30 cellular contexts compared by ENCODE assay signal in the genomic region with DNA sequence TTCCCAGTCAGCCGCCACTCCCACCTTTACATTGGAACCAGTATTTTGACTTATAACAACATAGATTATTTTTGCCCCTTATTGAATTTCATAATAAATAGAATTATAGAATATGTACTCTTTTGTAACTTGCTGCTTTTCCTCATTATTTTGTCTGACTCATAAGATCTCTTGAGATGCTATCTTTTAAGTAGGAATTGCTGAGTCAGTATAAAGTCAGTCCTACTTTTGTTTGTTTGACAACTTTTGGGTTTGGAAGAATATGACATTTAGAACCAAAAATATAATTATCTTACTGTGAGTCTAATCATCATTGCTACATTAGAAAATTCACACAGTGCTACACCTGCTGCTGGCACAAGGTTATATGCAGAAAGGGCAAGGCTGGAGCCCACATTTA.
A peak's percentile ranks its signal among the peaks of the same experiment; 100 is the strongest.
DNase-seq lines count a peak whose midpoint lies in the region; ATAC-seq and TF ChIP-seq lines count a peak whose summit lies in the region.
"Had no signal": no experiment of that assay in that cellular context is flagged by ENCODE, and none has a peak within 500 bp of the region (broad histone marks: within the 10 kb centered on the region; RNA-seq: fewer than 3 reads in every experiment).

No MANE protein-coding gene starts in this region.

- no peaks in the 10 kb centered on the region for H3K79me2 ChIP-seq in SK-N-SH (ENCODE audit: insufficient read depth)

- no peaks in the 10 kb centered on the region for H3K27me3 ChIP-seq in SK-N-SH (ENCODE audit: insufficient read depth)
- H3K27me3 ChIP-seq: adrenal gland, esophagus squamous epithelium, heart left ventricle, neutrophil, SJSA1 had no signal

- CTCF ChIA-PET in SK-N-SH (lab: Yijun Ruan, JAX), result no interaction called here

- H4K20me1 ChIP-seq in SK-N-SH (ENCODE audit: insufficient read depth), result no peaks in the 10 kb centered on the region

- TF ChIP-seq POLR2A in erythroblast (IDR thresholded peaks at IDR 0.05; ENCODE audit: low read length), result no peak

- no peak for TF ChIP-seq RAD21 in SK-N-SH (IDR thresholded peaks at IDR 0.05; ENCODE audit: low read length)

- ATAC-seq in GM18511 (IDR thresholded peaks at IDR 0.05; ENCODE audit: unreplicated experiment) (peak; percentile 7), HG02981 (IDR thresholded peaks at IDR 0.05; ENCODE audit: unreplicated experiment) (peak; percentile 4), left colon (no peak), HG03378 (IDR thresholded peaks at IDR 0.05; ENCODE audit: unreplicated experiment) (no peak), left cardiac atrium (no peak)
- ATAC-seq: heart left ventricle; lower lobe of right lung; naive thymus-derived CD4-positive, alpha-beta T cell; sciatic nerve; T-cell had no signal

- H3K36me3 ChIP-seq in SK-N-SH (replicated peaks in 1 of 2; ENCODE audit: control insufficient read depth in 1 of 2, insufficient read depth in 2 of 2, low read length in 1 of 2), result peaks cover 8 to 17% of the 10 kb centered on the region in 2 experiments
- H3K36me3 ChIP-seq: adrenal gland, lower lobe of right lung, neutrophil, SJSA1 had no signal

- intact Hi-C loops in left colon (cut with DNase I, micrococcal nuclease), result no loop called here
- intact Hi-C loops in left cardiac atrium (cut with DNase I), result no loop called here

- DNase-seq in SK-N-SH (no peak), erythroblast (lab: John Stamatoyannopoulos, UW) (peak; percentile 2), NCI-H526 (lab: John Stamatoyannopoulos, UW) (no peak), left colon (no peak), left cardiac atrium (no peak)
- DNase-seq: activated CD4-positive, alpha-beta T cell treated with anti-CD3 and anti-CD28 coated beads, Interleukin-2, amount 50 U/mL, for 4 hours; activated CD4-positive, CD25-positive, alpha-beta regulatory T cell; activated CD8-positive, alpha-beta memory T cell treated with anti-CD3 and anti-CD28 coated beads, Interleukin-2, amount 10 ng/mL, durations not matched to agents 7 days and 5 days; activated T-cell treated with anti-CD3 and anti-CD28 coated beads, Interleukin-2, amount 50 U/mL, for 48 hours; adrenal gland; CD8-positive, alpha-beta memory T cell; esophagus squamous epithelium; foreskin melanocyte; heart left ventricle; kidney; lower lobe of right lung; midbrain; NCI-H2107; NCI-H82; stimulated activated CD4-positive, alpha-beta T cell treated with anti-CD3 and anti-CD28 coated beads, Interleukin-12 subunit alpha, Interleukin-12 subunit beta, amount 100 ng/mL, for 4 hours; stimulated activated CD4-positive, alpha-beta T cell treated with anti-CD3 and anti-CD28 coated beads, Interleukin-4, amount 100 ng/mL, for 1 hour; T-cell had no signal

- no peak overlapping the region for H3K27ac ChIP-seq in SK-N-SH (ENCODE audit: low read depth in 2 of 2, low read length in 1 of 2)
- H3K27ac ChIP-seq: adrenal gland, esophagus squamous epithelium, heart left ventricle, lower lobe of right lung, neutrophil, SJSA1 had no signal

- WGBS in SK-N-SH (ENCODE audit: low lambda C conversion rate), result 98% methylated on average over 1 of the region's 1 CpG

- no peak overlapping the region for H3K4me2 ChIP-seq in SK-N-SH

- no peak for TF ChIP-seq EP300 in SK-N-SH (IDR thresholded peaks at IDR 0.05; ENCODE audit: borderline replicate concordance in 1 of 2, low read depth in 1 of 2, low read length in 1 of 2)

- H3K9ac ChIP-seq in SK-N-SH, result no peak overlapping the region

- POLR2A ChIA-PET in SK-N-SH (lab: Yijun Ruan, JAX), result no interaction called here

- H3K9me3 ChIP-seq in SK-N-SH, result no peaks in the 10 kb centered on the region
- H3K9me3 ChIP-seq: adrenal gland, esophagus squamous epithelium, heart left ventricle, lower lobe of right lung, neutrophil, SJSA1 had no signal

- H3K9me2 ChIP-seq in SK-N-SH, result 0 out of 2 replicates have a peak, but pooled peaks cover 3% of the 10 kb centered on the region

- no peak overlapping the region for H2AFZ ChIP-seq in SK-N-SH (ENCODE audit: low read depth)

- TF ChIP-seq CTCF in SK-N-SH (IDR thresholded peaks at IDR 0.05), result no peak

- no peak overlapping the region for H3K4me3 ChIP-seq in SK-N-SH (ENCODE audit: low read depth in 2 of 2, low read length in 1 of 2)
- H3K4me3 ChIP-seq: adrenal gland, esophagus squamous epithelium, GM12878, heart left ventricle, lower lobe of right lung, SJSA1 had no signal

- H3K4me1 ChIP-seq in SK-N-SH (ENCODE audit: control insufficient read depth in 1 of 2, insufficient read depth in 2 of 2, low read depth in 1 of 2, low read length in 1 of 2), result no peaks in the 10 kb centered on the region; a peak in 1 of 4 replicates
- H3K4me1 ChIP-seq: adrenal gland, esophagus squamous epithelium, heart left ventricle, lower lobe of right lung, SJSA1 had no signal

- no peaks in the 10 kb centered on the region for H3F3A ChIP-seq in SK-N-SH (replicated peaks; ENCODE audit: insufficient read depth)

TF ChIP-seq in SK-N-SH, 30 proteins besides CTCF, POLR2A, EP300 and RAD21:
- TF ChIP-seq FOXM1 (IDR thresholded peaks at IDR 0.05; ENCODE audit: low read depth) (no peak), ELF1 (IDR thresholded peaks at IDR 0.05) (no peak), IRF3 (IDR thresholded peaks at IDR 0.05; ENCODE audit: low read depth, low read length) (no peak), MEF2A (IDR thresholded peaks at IDR 0.05; ENCODE audit: borderline replicate concordance, low read depth) (no peak), FOXJ3 (CRISPR knock-in tag; IDR thresholded peaks at IDR 0.05) (no peak), FOSL2 (IDR thresholded peaks at IDR 0.05; ENCODE audit: borderline replicate concordance, low read depth) (peak; percentile 20; the same call in 1 of the 2 replicates), EZH2phosphoT487 (IDR thresholded peaks at IDR 0.05; ENCODE audit: borderline replicate concordance, low read depth) (no peak), JUND (IDR thresholded peaks at IDR 0.05) (0 out of 2 replicates have a peak, but pooled peaks have one; percentile 6), YY1 (IDR thresholded peaks at IDR 0.05; ENCODE audit: low read depth) (no peak), PBX3 (IDR thresholded peaks at IDR 0.05) (no peak), RXRA (IDR thresholded peaks at IDR 0.05; ENCODE audit: borderline replicate concordance, low read depth) (no peak)

Comparison
In these comparisons a context has a peak if more than half of its experiments do, and no peak if none do; other contexts are left out.
1. ATAC-seq: peak in GM18511 (single experiment) and HG02981 (single experiment); none in left colon (single experiment), HG03378 (single experiment) and left cardiac atrium (0 of 2).
2. DNase-seq: peak in erythroblast (2 of 2); none in SK-N-SH (single experiment), NCI-H526 (0 of 2), left colon (0 of 2) and left cardiac atrium (single experiment).